In genomic region chr10:110625356-110625894, GRCh38 we compare ENCODE assay signal across 1 cellular context.
TF ChIP-seq lines count a peak whose summit lies in the region.

No MANE protein-coding gene starts in this region.

TF ChIP-seq in K562, 482 proteins besides CTCF, POLR2A, EP300 and RAD21:
- no peak for TF ChIP-seq NFYB (IDR thresholded peaks at IDR 0.05; ENCODE audit: extremely low read depth, insufficient read length)
- no peak for TF ChIP-seq TCF15 (CRISPR knock-in tag; IDR thresholded peaks at IDR 0.05)
- no peak for TF ChIP-seq ZNF384 (IDR thresholded peaks at IDR 0.05; ENCODE audit: low read depth, low read length)
- no peak for TF ChIP-seq NKRF (IDR thresholded peaks at IDR 0.05; ENCODE audit: borderline replicate concordance)
- TF ChIP-seq NFRKB (IDR thresholded peaks at IDR 0.05; ENCODE audit: low read depth), result no peak
- TF ChIP-seq ZKSCAN3 (CRISPR knock-in tag; IDR thresholded peaks at IDR 0.05), result no peak
